In the genomic region with DNA sequence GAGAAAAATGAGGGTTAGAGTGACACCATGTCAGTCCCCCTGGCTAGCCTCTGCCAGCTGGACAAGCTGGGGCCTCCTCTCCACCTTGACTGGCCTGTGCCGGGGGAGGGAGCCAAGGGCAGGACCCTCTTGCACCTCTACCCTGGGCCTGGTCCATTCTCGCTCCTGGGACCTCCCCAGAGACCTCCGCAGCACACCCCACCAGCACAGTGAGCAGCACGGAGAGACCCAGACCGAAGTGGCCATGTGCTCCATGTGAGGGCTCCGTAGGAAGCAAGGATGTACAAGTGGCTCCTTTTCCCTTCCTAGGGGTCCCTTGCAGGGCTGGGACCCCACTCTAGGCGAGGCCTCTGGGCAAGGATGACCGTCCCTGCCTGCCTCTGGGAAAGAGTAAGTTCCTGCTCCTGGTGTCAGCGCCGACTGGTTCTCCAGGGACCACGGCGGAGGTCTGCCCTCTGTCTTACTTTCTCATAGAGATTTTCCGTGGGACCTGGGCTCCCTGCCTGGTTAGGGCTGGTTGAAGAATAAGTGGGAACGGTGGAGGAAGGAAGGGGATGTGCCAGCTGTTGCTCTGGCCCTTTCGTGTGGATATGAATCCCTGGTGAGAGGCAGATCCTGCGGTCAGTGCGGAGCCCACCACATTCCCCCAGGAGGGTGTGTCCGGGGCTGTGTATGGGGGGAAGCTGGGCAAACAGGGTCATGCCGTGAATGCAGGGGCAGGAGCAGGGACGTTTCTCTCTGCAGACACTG, we compare ENCODE assay signal across 10 cellular contexts.
DNase-seq lines count a peak whose midpoint lies in the region; ATAC-seq and TF ChIP-seq lines count a peak whose summit lies in the region.
"Had no signal": no experiment of that assay in that cellular context is flagged by ENCODE, and none has a peak within 500 bp of the region (broad histone marks: within the 10 kb centered on the region; RNA-seq: fewer than 3 reads in every experiment).

No MANE protein-coding gene starts in this region.

- no peak for TF ChIP-seq EP300 in ovary (IDR thresholded peaks at IDR 0.05)

- H3K27ac ChIP-seq in ovary = no peak overlapping the region

- H3K4me3 Mint-ChIP-seq in WTC11 = no peak overlapping the region
- H3K4me3 Mint-ChIP-seq in glutamatergic neuron (ENCODE audit: unreplicated experiment) = no peak overlapping the region

- H3K9me3 ChIP-seq in ovary = no peaks in the 10 kb centered on the region
- H3K9me3 ChIP-seq: Caco-2, pancreas had no signal

- H3K4me3 ChIP-seq in AG10803 (ENCODE audit: low read length) (no peak overlapping the region), ovary (no peak overlapping the region)
- H3K4me3 ChIP-seq: pancreas had no signal

- H3K36me3 Mint-ChIP-seq in WTC11 = peaks cover 32% of the 10 kb centered on the region
- peaks cover 12% of the 10 kb centered on the region for H3K36me3 Mint-ChIP-seq in glutamatergic neuron (ENCODE audit: unreplicated experiment)

- TF ChIP-seq CTCF in AG10803 (conservative IDR thresholded peaks at IDR 0.05; ENCODE audit: low read length) (no peak), WTC11 (IDR thresholded peaks at IDR 0.05) (no peak), glutamatergic neuron (IDR thresholded peaks at IDR 0.05; ENCODE audit: partially characterized antibody, unreplicated experiment) (no peak), ovary (IDR thresholded peaks at IDR 0.05) (no peak)

- H3K27me3 ChIP-seq in ovary = no peaks in the 10 kb centered on the region
- H3K27me3 ChIP-seq: pancreas had no signal

- POLR2A ChIA-PET in WTC11 (lab: Charles Lee) = no interaction called here

- WGBS in ovary, 3 donors = 75 to 87% (median 85%) methylated on average over 18 to 20 of the region's 20 CpGs

- DNase-seq in AG10803 (ENCODE audit: low read depth) (peak; percentile 51), WTC11 (ENCODE audit: low spot score) (peak; percentile 4), glutamatergic neuron (peak; percentile 14), ovary (peak; percentile 12 to 34 (median 22)), midbrain (lab: John Stamatoyannopoulos, UW) (no peak), epidermal melanocyte (ENCODE audit: insufficient read length, low spot score) (no peak)
- DNase-seq in effector CD4-positive, alpha-beta T cell = no peak

- H3K4me1 Mint-ChIP-seq in WTC11 (no peaks in the 10 kb centered on the region), glutamatergic neuron (ENCODE audit: low read depth, unreplicated experiment) (no peaks in the 10 kb centered on the region)

- H3K9me3 Mint-ChIP-seq in WTC11 (peaks cover 51% of the 10 kb centered on the region), glutamatergic neuron (ENCODE audit: unreplicated experiment) (peaks cover 12% of the 10 kb centered on the region)

- H3K27ac Mint-ChIP-seq in WTC11 = no peak overlapping the region
- H3K27ac Mint-ChIP-seq in glutamatergic neuron (ENCODE audit: unreplicated experiment) = no peak overlapping the region

- H3K27me3 Mint-ChIP-seq in WTC11 (ENCODE audit: low read depth) (peaks cover 2% of the 10 kb centered on the region), glutamatergic neuron (ENCODE audit: unreplicated experiment) (peaks cover 2% of the 10 kb centered on the region)

- ATAC-seq in WTC11 (no peak), GM18870 (IDR thresholded peaks at IDR 0.05; ENCODE audit: unreplicated experiment) (no peak)

- no peaks in the 10 kb centered on the region for H3K4me1 ChIP-seq in ovary (ENCODE audit: insufficient read depth)
- H3K4me1 ChIP-seq: Caco-2, pancreas had no signal

- CTCF ChIA-PET in WTC11 (lab: Charles Lee) = no interaction called here

- no peak for TF ChIP-seq POLR2A in ovary (IDR thresholded peaks at IDR 0.05)

- intact Hi-C loops in ovary (cut with DNase I) = no loop called here

- no peaks in the 10 kb centered on the region for H3K36me3 ChIP-seq in ovary
- H3K36me3 ChIP-seq: pancreas had no signal

TF ChIP-seq in WTC11, 78 proteins besides CTCF, POLR2A, EP300 and RAD21 (continues in another document):
- TF ChIP-seq, protein P1, sequence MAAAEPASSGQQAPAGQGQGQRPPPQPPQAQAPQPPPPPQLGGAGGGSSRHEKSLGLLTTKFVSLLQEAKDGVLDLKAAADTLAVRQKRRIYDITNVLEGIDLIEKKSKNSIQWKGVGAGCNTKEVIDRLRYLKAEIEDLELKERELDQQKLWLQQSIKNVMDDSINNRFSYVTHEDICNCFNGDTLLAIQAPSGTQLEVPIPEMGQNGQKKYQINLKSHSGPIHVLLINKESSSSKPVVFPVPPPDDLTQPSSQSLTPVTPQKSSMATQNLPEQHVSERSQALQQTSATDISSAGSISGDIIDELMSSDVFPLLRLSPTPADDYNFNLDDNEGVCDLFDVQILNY (CRISPR knock-in tag; IDR thresholded peaks at IDR 0.05) = no peak
- no peak for TF ChIP-seq PRRX2 (CRISPR knock-in tag; IDR thresholded peaks at IDR 0.05)
- no peak for TF ChIP-seq NFYB (CRISPR knock-in tag; conservative IDR thresholded peaks at IDR 0.05; ENCODE audit: low read depth)
- no peak for TF ChIP-seq MXD4 (CRISPR knock-in tag; IDR thresholded peaks at IDR 0.05; ENCODE audit: borderline replicate concordance)
- TF ChIP-seq RELA (CRISPR knock-in tag; IDR thresholded peaks at IDR 0.05; ENCODE audit: borderline replicate concordance) = no peak
- TF ChIP-seq TCF7 (CRISPR knock-in tag; IDR thresholded peaks at IDR 0.05; ENCODE audit: low read depth) = no peak
- TF ChIP-seq, protein P2, sequence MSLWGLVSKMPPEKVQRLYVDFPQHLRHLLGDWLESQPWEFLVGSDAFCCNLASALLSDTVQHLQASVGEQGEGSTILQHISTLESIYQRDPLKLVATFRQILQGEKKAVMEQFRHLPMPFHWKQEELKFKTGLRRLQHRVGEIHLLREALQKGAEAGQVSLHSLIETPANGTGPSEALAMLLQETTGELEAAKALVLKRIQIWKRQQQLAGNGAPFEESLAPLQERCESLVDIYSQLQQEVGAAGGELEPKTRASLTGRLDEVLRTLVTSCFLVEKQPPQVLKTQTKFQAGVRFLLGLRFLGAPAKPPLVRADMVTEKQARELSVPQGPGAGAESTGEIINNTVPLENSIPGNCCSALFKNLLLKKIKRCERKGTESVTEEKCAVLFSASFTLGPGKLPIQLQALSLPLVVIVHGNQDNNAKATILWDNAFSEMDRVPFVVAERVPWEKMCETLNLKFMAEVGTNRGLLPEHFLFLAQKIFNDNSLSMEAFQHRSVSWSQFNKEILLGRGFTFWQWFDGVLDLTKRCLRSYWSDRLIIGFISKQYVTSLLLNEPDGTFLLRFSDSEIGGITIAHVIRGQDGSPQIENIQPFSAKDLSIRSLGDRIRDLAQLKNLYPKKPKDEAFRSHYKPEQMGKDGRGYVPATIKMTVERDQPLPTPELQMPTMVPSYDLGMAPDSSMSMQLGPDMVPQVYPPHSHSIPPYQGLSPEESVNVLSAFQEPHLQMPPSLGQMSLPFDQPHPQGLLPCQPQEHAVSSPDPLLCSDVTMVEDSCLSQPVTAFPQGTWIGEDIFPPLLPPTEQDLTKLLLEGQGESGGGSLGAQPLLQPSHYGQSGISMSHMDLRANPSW (CRISPR knock-in tag; conservative IDR thresholded peaks at IDR 0.05; ENCODE audit: low read depth) = no peak
- no peak for TF ChIP-seq ZNF396 (CRISPR knock-in tag; IDR thresholded peaks at IDR 0.05; ENCODE audit: borderline replicate concordance)
- TF ChIP-seq MYBL2 (CRISPR knock-in tag; IDR thresholded peaks at IDR 0.05) = no peak
- TF ChIP-seq, protein P3, sequence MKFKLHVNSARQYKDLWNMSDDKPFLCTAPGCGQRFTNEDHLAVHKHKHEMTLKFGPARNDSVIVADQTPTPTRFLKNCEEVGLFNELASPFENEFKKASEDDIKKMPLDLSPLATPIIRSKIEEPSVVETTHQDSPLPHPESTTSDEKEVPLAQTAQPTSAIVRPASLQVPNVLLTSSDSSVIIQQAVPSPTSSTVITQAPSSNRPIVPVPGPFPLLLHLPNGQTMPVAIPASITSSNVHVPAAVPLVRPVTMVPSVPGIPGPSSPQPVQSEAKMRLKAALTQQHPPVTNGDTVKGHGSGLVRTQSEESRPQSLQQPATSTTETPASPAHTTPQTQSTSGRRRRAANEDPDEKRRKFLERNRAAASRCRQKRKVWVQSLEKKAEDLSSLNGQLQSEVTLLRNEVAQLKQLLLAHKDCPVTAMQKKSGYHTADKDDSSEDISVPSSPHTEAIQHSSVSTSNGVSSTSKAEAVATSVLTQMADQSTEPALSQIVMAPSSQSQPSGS (CRISPR knock-in tag; IDR thresholded peaks at IDR 0.05; ENCODE audit: borderline replicate concordance, low read depth) = no peak
- TF ChIP-seq ZMAT4 (CRISPR knock-in tag; IDR thresholded peaks at IDR 0.05) = no peak
- TF ChIP-seq FOXJ3 (CRISPR knock-in tag; IDR thresholded peaks at IDR 0.05; ENCODE audit: borderline replicate concordance) = no peak

Comparison
In these comparisons a context has a peak if more than half of its experiments do, and no peak if none do; other contexts are left out.
1. DNase-seq: peak in AG10803 (single experiment), WTC11 (single experiment), glutamatergic neuron (single experiment) and ovary (5 of 5); none in midbrain (single experiment), effector CD4-positive, alpha-beta T cell (single experiment) and epidermal melanocyte (single experiment).